ENCODE assay signal across 8 cellular contexts in genomic region chr2:36310444-36310843, GRCh38. TPM values are rescaled to one million over a fixed set of nuclear protein-coding genes. Genes with fewer than 3 reads are reported as not detected.
A peak's percentile ranks its signal among the peaks of the same experiment; 100 is the strongest.
DNase-seq lines count a peak whose midpoint lies in the region; ATAC-seq, FAIRE-seq and TF ChIP-seq lines count a peak whose summit lies in the region.
"Not testable (repeated sequence)": the region's sequence is repeated elsewhere in the genome, so short reads cannot be mapped to it uniquely, and the experiment has no call there.

No MANE protein-coding gene starts in this region.

- not testable (repeated sequence) for DNase-seq in GM19239 (ENCODE audit: insufficient read length, low spot score); activated CD4-positive, alpha-beta T cell treated with anti-CD3 and anti-CD28 coated beads, Interleukin-2, amount 10 ng/mL, durations not matched to agents 24 days and 14 days; activated T-cell treated with anti-CD3 and anti-CD28 coated beads, Interleukin-2, amount 50 U/mL, for 72 hours; activated T-helper 2 cell treated with anti-CD3 and anti-CD28 coated beads, Interferon-gamma antibody, Interleukin-2, Interleukin-4, amounts not matched to agents 10 μg/mL and 5 μg/mL and 100 μg/mL, durations not matched to agents 14 hours and 24 hours and 36 hours (ENCODE audit: low spot score); mesothelial cell of epicardium (ENCODE audit: low spot score in 2 of 2, unreplicated experiment in 2 of 2); stimulated activated naive CD8-positive, alpha-beta T cell treated with anti-CD3 and anti-CD28 coated beads, Interleukin-15, amount 100 ng/mL, for 72 hours

- peak; percentile 27 to 47 for ATAC-seq in activated T-cell treated with anti-CD3 and anti-CD28 coated beads, Interleukin-2, amount 50 U/mL, for 72 hours (replicated peaks in 1 of 2)
- peak; percentile 28 for ATAC-seq in stimulated activated naive CD8-positive, alpha-beta T cell treated with anti-CD3 and anti-CD28 coated beads, Interleukin-15, amount 100 ng/mL, for 72 hours

- peaks cover 14% of the 10 kb centered on the region for H3K4me1 Mint-ChIP-seq in T-helper 1 cell treated with Interleukin-12 subunit alpha and Interleukin-12 subunit beta and Interleukin-4 antibody, amounts not matched to agents 30 μg/mL and 1 μg/mL, for 36 hours (ENCODE audit: low read depth)
- peaks cover 24% of the 10 kb centered on the region for H3K4me1 Mint-ChIP-seq in activated CD4-positive, alpha-beta T cell treated with anti-CD3 and anti-CD28 coated beads, Interleukin-2, amount 10 ng/mL, durations not matched to agents 24 days and 14 days
- peaks cover 26% of the 10 kb centered on the region for H3K4me1 Mint-ChIP-seq in activated T-cell treated with anti-CD3 and anti-CD28 coated beads, Interleukin-2, amount 50 U/mL, for 72 hours (ENCODE audit: low read depth)
- peaks cover 24% of the 10 kb centered on the region for H3K4me1 Mint-ChIP-seq in activated T-helper 2 cell treated with anti-CD3 and anti-CD28 coated beads, Interferon-gamma antibody, Interleukin-2, Interleukin-4, amounts not matched to agents 10 μg/mL and 5 μg/mL and 100 μg/mL, durations not matched to agents 14 hours and 24 hours and 36 hours (ENCODE audit: low read depth)
- H3K4me1 Mint-ChIP-seq in activated naive CD8-positive, alpha-beta T cell (ENCODE audit: low read depth): peaks cover 20% of the 10 kb centered on the region
- H3K4me1 Mint-ChIP-seq in mesothelial cell of epicardium: not testable (repeated sequence)
- peaks cover 16% of the 10 kb centered on the region for H3K4me1 Mint-ChIP-seq in stimulated activated naive CD8-positive, alpha-beta T cell treated with anti-CD3 and anti-CD28 coated beads, Interleukin-15, amount 100 ng/mL, for 72 hours

- H3K27ac Mint-ChIP-seq in T-helper 1 cell treated with Interleukin-12 subunit alpha and Interleukin-12 subunit beta and Interleukin-4 antibody, amounts not matched to agents 30 μg/mL and 1 μg/mL, for 36 hours: peak overlapping the region; percentile 12
- peak overlapping the region; percentile 14 for H3K27ac Mint-ChIP-seq in activated CD4-positive, alpha-beta T cell treated with anti-CD3 and anti-CD28 coated beads, Interleukin-2, amount 10 ng/mL, durations not matched to agents 24 days and 14 days
- H3K27ac Mint-ChIP-seq in activated T-cell treated with anti-CD3 and anti-CD28 coated beads, Interleukin-2, amount 50 U/mL, for 72 hours: peak overlapping the region; percentile 2
- peak overlapping the region; percentile 48 for H3K27ac Mint-ChIP-seq in activated T-helper 2 cell treated with anti-CD3 and anti-CD28 coated beads, Interferon-gamma antibody, Interleukin-2, Interleukin-4, amounts not matched to agents 10 μg/mL and 5 μg/mL and 100 μg/mL, durations not matched to agents 14 hours and 24 hours and 36 hours
- peak overlapping the region; percentile 52 for H3K27ac Mint-ChIP-seq in activated naive CD8-positive, alpha-beta T cell
- H3K27ac Mint-ChIP-seq in mesothelial cell of epicardium: peak overlapping the region; percentile 31
- peak overlapping the region in 1 of 2 donors; percentile 17 for H3K27ac Mint-ChIP-seq in stimulated activated naive CD8-positive, alpha-beta T cell treated with anti-CD3 and anti-CD28 coated beads, Interleukin-15, amount 100 ng/mL, for 72 hours

- H3K4me3 Mint-ChIP-seq in T-helper 1 cell treated with Interleukin-12 subunit alpha and Interleukin-12 subunit beta and Interleukin-4 antibody, amounts not matched to agents 30 μg/mL and 1 μg/mL, for 36 hours; activated CD4-positive, alpha-beta T cell treated with anti-CD3 and anti-CD28 coated beads, Interleukin-2, amount 10 ng/mL, durations not matched to agents 24 days and 14 days; activated naive CD8-positive, alpha-beta T cell; mesothelial cell of epicardium; stimulated activated naive CD8-positive, alpha-beta T cell treated with anti-CD3 and anti-CD28 coated beads, Interleukin-15, amount 100 ng/mL, for 72 hours: not testable (repeated sequence)
- H3K4me3 Mint-ChIP-seq in activated T-cell treated with anti-CD3 and anti-CD28 coated beads, Interleukin-2, amount 50 U/mL, for 72 hours: peak overlapping the region in 1 of 2 donors; percentile 1
- peak overlapping the region; percentile 9 for H3K4me3 Mint-ChIP-seq in activated T-helper 2 cell treated with anti-CD3 and anti-CD28 coated beads, Interferon-gamma antibody, Interleukin-2, Interleukin-4, amounts not matched to agents 10 μg/mL and 5 μg/mL and 100 μg/mL, durations not matched to agents 14 hours and 24 hours and 36 hours (ENCODE audit: low read depth)

- TF ChIP-seq CTCF in mesothelial cell of epicardium (IDR thresholded peaks at IDR 0.05; ENCODE audit: unreplicated experiment): not testable (repeated sequence)

- peak; percentile 28 for FAIRE-seq in GM19239 (lab: Jason Lieb, UNC)

- H3K36me3 Mint-ChIP-seq in T-helper 1 cell treated with Interleukin-12 subunit alpha and Interleukin-12 subunit beta and Interleukin-4 antibody, amounts not matched to agents 30 μg/mL and 1 μg/mL, for 36 hours (ENCODE audit: low read depth); activated CD4-positive, alpha-beta T cell treated with anti-CD3 and anti-CD28 coated beads, Interleukin-2, amount 10 ng/mL, durations not matched to agents 24 days and 14 days (ENCODE audit: low read depth); activated naive CD8-positive, alpha-beta T cell; mesothelial cell of epicardium: not testable (repeated sequence)
- H3K36me3 Mint-ChIP-seq in activated T-cell treated with anti-CD3 and anti-CD28 coated beads, Interleukin-2, amount 50 U/mL, for 72 hours (ENCODE audit: insufficient read depth in 2 of 2): peaks cover 8 to 15% of the 10 kb centered on the region in 2 donors
- peaks cover 13% of the 10 kb centered on the region for H3K36me3 Mint-ChIP-seq in activated T-helper 2 cell treated with anti-CD3 and anti-CD28 coated beads, Interferon-gamma antibody, Interleukin-2, Interleukin-4, amounts not matched to agents 10 μg/mL and 5 μg/mL and 100 μg/mL, durations not matched to agents 14 hours and 24 hours and 36 hours (ENCODE audit: low read depth)

- intact Hi-C loops in activated CD4-positive, alpha-beta T cell treated with anti-CD3 and anti-CD28 coated beads, Interleukin-2, amount 10 ng/mL, durations not matched to agents 24 days and 14 days (cut with micrococcal nuclease): loop anchor here (2.0 kb wide), 1 partner anchor 64 kb away; no protein-coding TSS in a partner anchor
- intact Hi-C loops in activated T-helper 2 cell treated with anti-CD3 and anti-CD28 coated beads, Interferon-gamma antibody, Interleukin-2, Interleukin-4, amounts not matched to agents 10 μg/mL and 5 μg/mL and 100 μg/mL, durations not matched to agents 14 hours and 24 hours and 36 hours (cut with micrococcal nuclease): loop anchor here (1.0 to 2.0 kb wide), 3 partner anchors 44 to 163 kb away; partner anchors contain the start of gene CRIM1

- H3K9me3 Mint-ChIP-seq in T-helper 1 cell treated with Interleukin-12 subunit alpha and Interleukin-12 subunit beta and Interleukin-4 antibody, amounts not matched to agents 30 μg/mL and 1 μg/mL, for 36 hours: peaks cover 15% of the 10 kb centered on the region
- H3K9me3 Mint-ChIP-seq in activated CD4-positive, alpha-beta T cell treated with anti-CD3 and anti-CD28 coated beads, Interleukin-2, amount 10 ng/mL, durations not matched to agents 24 days and 14 days: peaks cover 25% of the 10 kb centered on the region
- H3K9me3 Mint-ChIP-seq in activated T-cell treated with anti-CD3 and anti-CD28 coated beads, Interleukin-2, amount 50 U/mL, for 72 hours: peaks cover 13 to 17% of the 10 kb centered on the region in 2 donors
- peaks cover 17% of the 10 kb centered on the region for H3K9me3 Mint-ChIP-seq in activated T-helper 2 cell treated with anti-CD3 and anti-CD28 coated beads, Interferon-gamma antibody, Interleukin-2, Interleukin-4, amounts not matched to agents 10 μg/mL and 5 μg/mL and 100 μg/mL, durations not matched to agents 14 hours and 24 hours and 36 hours
- peaks cover 11% of the 10 kb centered on the region for H3K9me3 Mint-ChIP-seq in activated naive CD8-positive, alpha-beta T cell (ENCODE audit: low read depth)
- peaks cover 41% of the 10 kb centered on the region for H3K9me3 Mint-ChIP-seq in mesothelial cell of epicardium
- peaks cover 13 to 14% of the 10 kb centered on the region in 2 donors for H3K9me3 Mint-ChIP-seq in stimulated activated naive CD8-positive, alpha-beta T cell treated with anti-CD3 and anti-CD28 coated beads, Interleukin-15, amount 100 ng/mL, for 72 hours

- H3K27me3 Mint-ChIP-seq in T-helper 1 cell treated with Interleukin-12 subunit alpha and Interleukin-12 subunit beta and Interleukin-4 antibody, amounts not matched to agents 30 μg/mL and 1 μg/mL, for 36 hours (ENCODE audit: low read depth); activated T-cell treated with anti-CD3 and anti-CD28 coated beads, Interleukin-2, amount 50 U/mL, for 72 hours (ENCODE audit: low read depth); activated T-helper 2 cell treated with anti-CD3 and anti-CD28 coated beads, Interferon-gamma antibody, Interleukin-2, Interleukin-4, amounts not matched to agents 10 μg/mL and 5 μg/mL and 100 μg/mL, durations not matched to agents 14 hours and 24 hours and 36 hours (ENCODE audit: low read depth); activated naive CD8-positive, alpha-beta T cell; mesothelial cell of epicardium (ENCODE audit: low read depth); stimulated activated naive CD8-positive, alpha-beta T cell treated with anti-CD3 and anti-CD28 coated beads, Interleukin-15, amount 100 ng/mL, for 72 hours: not testable (repeated sequence)
- peaks cover 14% of the 10 kb centered on the region for H3K27me3 Mint-ChIP-seq in activated CD4-positive, alpha-beta T cell treated with anti-CD3 and anti-CD28 coated beads, Interleukin-2, amount 10 ng/mL, durations not matched to agents 24 days and 14 days

RNA-seq across cellular contexts. Expression of gene CRIM1, which starts 45.1 kb away (rescaled TPM):
- 16.8 and 19.0 TPM in 2 replicates for total RNA-seq in activated CD4-positive, alpha-beta T cell treated with anti-CD3 and anti-CD28 coated beads, Interleukin-2, amount 10 ng/mL, durations not matched to agents 24 days and 14 days
- total RNA-seq in activated T-cell treated with anti-CD3 and anti-CD28 coated beads, Interleukin-2, amount 50 U/mL, for 72 hours: 1 to 10 TPM; 2.6 to 3.3 TPM
- total RNA-seq in activated T-helper 2 cell treated with anti-CD3 and anti-CD28 coated beads, Interferon-gamma antibody, Interleukin-2, Interleukin-4, amounts not matched to agents 10 μg/mL and 5 μg/mL and 100 μg/mL, durations not matched to agents 14 hours and 24 hours and 36 hours: 12.4 and 12.8 TPM in 2 replicates
- 58.3 to 69.7 TPM (median 61.8 TPM) in 3 replicates for total RNA-seq in mesothelial cell of epicardium
